Comparison of ENCODE assay signal across 14 cellular contexts in the genomic region with DNA sequence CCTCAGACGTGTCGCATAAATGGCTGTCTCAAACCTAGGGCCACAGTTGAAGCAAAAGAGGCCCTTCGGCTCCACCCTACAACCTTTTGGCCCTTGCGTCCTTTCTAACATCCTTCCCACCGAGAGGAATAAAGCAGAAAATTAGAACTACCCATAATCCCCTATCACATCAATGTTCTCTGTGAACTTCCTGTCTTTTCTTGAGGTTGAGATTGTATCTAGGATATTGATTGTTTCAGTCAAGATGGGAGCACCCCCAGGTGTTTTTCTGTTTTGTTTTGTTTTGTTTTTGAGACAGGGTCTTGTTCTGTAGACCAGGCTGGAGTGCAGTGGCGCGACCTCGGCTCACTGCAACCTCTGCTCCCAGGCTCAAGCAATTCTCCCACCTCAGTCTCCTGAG. TPM values are rescaled to one million over a fixed set of nuclear protein-coding genes. Genes with fewer than 3 reads are reported as not detected.
DNase-seq lines count a peak whose midpoint lies in the region; ATAC-seq, FAIRE-seq and TF ChIP-seq lines count a peak whose summit lies in the region.
"Had no signal": no experiment of that assay in that cellular context is flagged by ENCODE, and none has a peak within 500 bp of the region (broad histone marks: within the 10 kb centered on the region; RNA-seq: fewer than 3 reads in every experiment).

No MANE protein-coding gene starts in this region.

- intact Hi-C loops in CD8-positive, alpha-beta T cell (cut with DNase I, micrococcal nuclease) = loop anchor here (2.0 to 5.0 kb wide), 2 partner anchors 23 to 184 kb away; a partner anchor contains a TSS
- intact Hi-C loops in sciatic nerve (cut with DNase I) = no loop called here

- H3K27me3 Mint-ChIP-seq in CD8-positive, alpha-beta T cell (ENCODE audit: low read depth) = no peaks in the 10 kb centered on the region

- H3K27ac Mint-ChIP-seq in CD8-positive, alpha-beta T cell = peak overlapping the region; percentile 91

- H2AFZ ChIP-seq in OCI-LY3 (ENCODE audit: low read depth, low read length) = no peak overlapping the region
- H2AFZ ChIP-seq: hepatocyte had no signal

- CTCF ChIA-PET in CD8-positive, alpha-beta T cell (lab: Charles Lee) = interaction anchor here (1.2 to 4.6 kb wide), 2 partner anchors 21 to 30 kb away, joined by 3 to 24 read pairs; no protein-coding TSS in a partner anchor

- H3K27ac ChIP-seq in CD8-positive, alpha-beta T cell (ENCODE audit: low read depth, low read length) = peak overlapping the region; percentile 56
- peak overlapping the region; percentile 100 for H3K27ac ChIP-seq in OCI-LY3 (ENCODE audit: low read length)
- H3K27ac ChIP-seq: cardiac muscle cell, hepatocyte had no signal

- no peak for FAIRE-seq in RCC 7860 (lab: Jason Lieb, UNC)

- POLR2A ChIA-PET in CD8-positive, alpha-beta T cell (lab: Charles Lee) = interaction anchor here (0.6 to 8.7 kb wide), 4 partner anchors 8 to 346 kb away, joined by 3 to 89 read pairs (median 4); a partner anchor contains a TSS

- peaks cover 73% of the 10 kb centered on the region for H3K79me2 ChIP-seq in OCI-LY3 (ENCODE audit: low read length)
- H3K79me2 ChIP-seq: hepatocyte had no signal

- peaks cover 65% of the 10 kb centered on the region for H3K36me3 Mint-ChIP-seq in CD8-positive, alpha-beta T cell

- peak overlapping the region; percentile 95 for H3K9ac ChIP-seq in OCI-LY3 (ENCODE audit: low read length)

- peak overlapping the region; percentile 13 for H3K4me3 ChIP-seq in CD8-positive, alpha-beta T cell (ENCODE audit: low read depth, low read length)
- peak overlapping the region; percentile 37; the same call in 1 of the 2 replicates for H3K4me3 ChIP-seq in OCI-LY3 (ENCODE audit: low read length)
- H3K4me3 ChIP-seq: cardiac muscle cell, hepatocyte had no signal

- peaks cover 79% of the 10 kb centered on the region for H3K4me1 ChIP-seq in CD8-positive, alpha-beta T cell (ENCODE audit: insufficient read depth, low read length)
- peaks cover 96% of the 10 kb centered on the region for H3K4me1 ChIP-seq in OCI-LY3 (ENCODE audit: low read length)

- H3K4me1 Mint-ChIP-seq in CD8-positive, alpha-beta T cell (ENCODE audit: low read depth) = peaks cover 90% of the 10 kb centered on the region

- peak overlapping the region; percentile 80 for H3K4me2 ChIP-seq in OCI-LY3 (ENCODE audit: low read length)
- H3K4me2 ChIP-seq: hepatocyte had no signal

- no peak for DNase-seq in CD8-positive, alpha-beta T cell
- peak; percentile 5 for DNase-seq in ecto neural progenitor cell (ENCODE audit: low spot score)
- DNase-seq in sciatic nerve (ENCODE audit: low spot score) = peak; percentile 7
- no peak for DNase-seq in NCI-H345 (lab: John Stamatoyannopoulos, UW)
- DNase-seq in NCI-H2081 treated with DMSO at 0.1 percent for 48 hours (lab: John Stamatoyannopoulos, UW) = no peak
- no peak for DNase-seq in RCC 7860 (ENCODE audit: low spot score)
- no peak for DNase-seq in cerebellar nuclear complex (lab: John Stamatoyannopoulos, UW)
- DNase-seq: activated CD4-positive, CD25-positive, alpha-beta regulatory T cell treated with anti-CD3 and anti-CD28 coated beads, Interleukin-2, amount 50 U/mL, for 72 hours; DMS53; NCI-H146 had no signal

- no peak for TF ChIP-seq CTCF in CD8-positive, alpha-beta T cell (IDR thresholded peaks at IDR 0.05)
- TF ChIP-seq CTCF in OCI-LY3 (IDR thresholded peaks at IDR 0.05; ENCODE audit: low read depth, low read length) = no peak

- no peaks in the 10 kb centered on the region for H3K9me3 Mint-ChIP-seq in CD8-positive, alpha-beta T cell

- no peaks in the 10 kb centered on the region for H3K9me3 ChIP-seq in CD8-positive, alpha-beta T cell (ENCODE audit: low read length)
- H3K9me3 ChIP-seq in OCI-LY3 (ENCODE audit: insufficient read depth, low read length) = no peaks in the 10 kb centered on the region

- H3K4me3 Mint-ChIP-seq in CD8-positive, alpha-beta T cell = peak overlapping the region; percentile 76

- H3K36me3 ChIP-seq in CD8-positive, alpha-beta T cell (ENCODE audit: insufficient read depth, low read length) = peaks cover 24% of the 10 kb centered on the region
- H3K36me3 ChIP-seq in OCI-LY3 (replicated peaks; ENCODE audit: low read depth, low read length) = peaks cover 47% of the 10 kb centered on the region
- H3K36me3 ChIP-seq: cardiac muscle cell had no signal

- H4K20me1 ChIP-seq in OCI-LY3 (ENCODE audit: insufficient read depth, low read length) = no peaks in the 10 kb centered on the region

- no peaks in the 10 kb centered on the region for H3K27me3 ChIP-seq in CD8-positive, alpha-beta T cell (ENCODE audit: insufficient read depth, low read length)
- no peaks in the 10 kb centered on the region for H3K27me3 ChIP-seq in OCI-LY3 (ENCODE audit: low read depth, low read length)
- H3K27me3 ChIP-seq: cardiac muscle cell, hepatocyte had no signal

- no peak for ATAC-seq in CD8-positive, alpha-beta T cell
- ATAC-seq in sciatic nerve = no peak

RNA-seq across cellular contexts. Expression of a gene that starts 23.6 kb away (rescaled TPM):
- 100 to 1,000 TPM; 105 to 121 TPM for total RNA-seq in CD8-positive, alpha-beta T cell
- total RNA-seq in sciatic nerve = 56.3 TPM

RNA-seq across cellular contexts. Expression of a gene that starts 51.3 kb away (rescaled TPM):
- total RNA-seq in CD8-positive, alpha-beta T cell = not detected
- total RNA-seq in sciatic nerve = not detected
- total RNA-seq: cardiac muscle cell, hepatocyte, RPMI7951 had no signal

Comparison
In these comparisons a context has a peak if more than half of its experiments do, and no peak if none do; other contexts are left out.
1. DNase-seq: peak in ecto neural progenitor cell (single experiment) and sciatic nerve (single experiment); none in CD8-positive, alpha-beta T cell (0 of 7), NCI-H345 (single experiment), NCI-H2081 treated with DMSO at 0.1 percent for 48 hours (single experiment), RCC 7860 (single experiment) and cerebellar nuclear complex (0 of 2).